Comparison of ENCODE assay signal across 1 cellular context in genomic region chr10:35355971-35356724, GRCh38.
TF ChIP-seq lines count a peak whose summit lies in the region.

No MANE protein-coding gene starts in this region.

TF ChIP-seq in HepG2, 621 proteins besides CTCF, POLR2A, EP300 and RAD21 (continued from another document):
- TF ChIP-seq HIC2 (CRISPR knock-in tag; IDR thresholded peaks at IDR 0.05; ENCODE audit: low read depth) (no peak), E2F1 (CRISPR knock-in tag; IDR thresholded peaks at IDR 0.05) (no peak), ZBTB33 (CRISPR knock-in tag; IDR thresholded peaks at IDR 0.05) (peak; percentile 82; the same call in 1 of the 2 replicates)
TF ChIP-seq in HepG2: peak in this region for 1.
